ENCODE assay signal across 18 cellular contexts in the genomic region with DNA sequence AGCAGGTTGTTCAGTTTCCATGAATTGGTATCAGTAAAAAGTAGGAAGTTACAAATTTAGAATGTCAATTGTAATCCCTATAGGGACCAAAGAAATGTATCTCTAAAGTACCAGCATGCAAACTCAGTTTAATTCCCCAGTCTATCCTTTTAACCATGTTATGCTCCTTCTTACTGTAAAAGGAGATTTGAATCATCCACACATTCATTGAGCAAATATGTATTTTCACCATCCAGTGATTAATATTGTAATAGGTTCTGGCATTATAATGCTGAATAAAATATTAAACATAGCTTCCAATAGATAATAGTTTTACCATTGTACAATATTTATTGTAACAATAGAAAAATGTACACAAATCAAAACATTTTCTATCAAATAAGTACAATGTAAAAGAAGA.
A peak's percentile ranks its signal among the peaks of the same experiment; 100 is the strongest.
DNase-seq lines count a peak whose midpoint lies in the region; FAIRE-seq and TF ChIP-seq lines count a peak whose summit lies in the region.
"Had no signal": no experiment of that assay in that cellular context is flagged by ENCODE, and none has a peak within 500 bp of the region (broad histone marks: within the 10 kb centered on the region; RNA-seq: fewer than 3 reads in every experiment).

No MANE protein-coding gene starts in this region.

- TF ChIP-seq POLR2A in erythroblast (IDR thresholded peaks at IDR 0.05; ENCODE audit: low read length), result no peak

- no peaks in the 10 kb centered on the region for H4K20me1 ChIP-seq in fibroblast of lung (ENCODE audit: control insufficient read depth, extremely low read depth, insufficient read depth, low read length)

- H3K4me2 ChIP-seq in fibroblast of lung (ENCODE audit: extremely low read depth, insufficient read depth, low read length) (no peak overlapping the region), neuronal stem cell (ENCODE audit: insufficient read depth, low read length, poor library complexity, severe bottlenecking) (no peak overlapping the region)
- H3K4me2 ChIP-seq: GM23338 had no signal

- peak overlapping the region; percentile 41 for H2AFZ ChIP-seq in fibroblast of lung (ENCODE audit: low read length)
- no peak overlapping the region for H2AFZ ChIP-seq in neuronal stem cell (ENCODE audit: low read length)
- H2AFZ ChIP-seq: GM23338 had no signal

- FAIRE-seq in G401.6 (lab: Jason Lieb, UNC), result peak; percentile 28
- peak; percentile 20 for FAIRE-seq in RCC 7860 (lab: Jason Lieb, UNC)

- no peak overlapping the region for H2BK5ac ChIP-seq in neuronal stem cell (ENCODE audit: low read length)

- no peak overlapping the region for H2BK15ac ChIP-seq in neuronal stem cell (ENCODE audit: low read length)

- DNase-seq in RCC 7860 (ENCODE audit: low spot score) (no peak), fibroblast of lung (ENCODE audit: low read depth in 2 of 2) (peak; percentile 14 to 38), non-pigmented ciliary epithelial cell (ENCODE audit: low read depth) (peak; percentile 8), erythroblast (lab: John Stamatoyannopoulos, UW) (no peak), neuronal stem cell (ENCODE audit: low spot score) (no peak), AG08395 (ENCODE audit: low spot score) (no peak)
- DNase-seq: ACHN; CD4-positive, alpha-beta memory T cell; KBM-7; NCI-H1436; NCI-H2029; NCI-H2171; NCI-H446; NK-92 treated with Interleukin-12 subunit alpha and Interleukin-12 subunit beta, amount 100 ng/mL, for 24 hours; SJCRH30 had no signal

- no peak overlapping the region for H2AK5ac ChIP-seq in neuronal stem cell (ENCODE audit: low read depth, low read length)

- no peak overlapping the region for H2BK12ac ChIP-seq in neuronal stem cell (ENCODE audit: low read length)

- no peak overlapping the region for H3K23ac ChIP-seq in neuronal stem cell (ENCODE audit: low read depth, low read length, poor library complexity)

- no peaks in the 10 kb centered on the region for H3K79me2 ChIP-seq in fibroblast of lung (ENCODE audit: control insufficient read depth, insufficient read depth, low read length)

- H3K9ac ChIP-seq in fibroblast of lung (ENCODE audit: insufficient read depth, low read length) (no peak overlapping the region), neuronal stem cell (ENCODE audit: low read depth, low read length, poor library complexity) (no peak overlapping the region)

- no peak overlapping the region for H3K27ac ChIP-seq in fibroblast of lung (ENCODE audit: insufficient read depth, low read length)
- H3K27ac ChIP-seq in neuronal stem cell (replicated peaks; ENCODE audit: low read length), result no peak overlapping the region
- H3K27ac ChIP-seq: RWPE1, SJCRH30 had no signal

- H3K4me3 ChIP-seq in fibroblast of lung (replicated peaks in 1 of 4; ENCODE audit: control extremely low read depth in 1 of 4, insufficient read depth in 1 of 4, low read depth in 3 of 4, low read length in 4 of 4) (no peak overlapping the region), neuronal stem cell (ENCODE audit: low read length in 2 of 2) (no peak overlapping the region)
- H3K4me3 ChIP-seq: GM23338, SJCRH30 had no signal

- no peak overlapping the region for H3K4ac ChIP-seq in neuronal stem cell (ENCODE audit: low read length)

- TF ChIP-seq CTCF in fibroblast of lung (conservative IDR thresholded peaks at IDR 0.05 in 1 of 2, IDR thresholded peaks at IDR 0.05 in 1 of 2; ENCODE audit: low read depth in 1 of 2, low read length in 2 of 2), result no peak

- no peak overlapping the region for H4K91ac ChIP-seq in neuronal stem cell (ENCODE audit: low read depth, low read length, poor library complexity)

- no peaks in the 10 kb centered on the region for H3K79me1 ChIP-seq in neuronal stem cell (ENCODE audit: low read depth, low read length)

- H2BK120ac ChIP-seq in neuronal stem cell (ENCODE audit: low read depth, low read length), result no peak overlapping the region

- no peak overlapping the region for H3K18ac ChIP-seq in neuronal stem cell (ENCODE audit: low read length)

- no peaks in the 10 kb centered on the region for H3K27me3 ChIP-seq in fibroblast of lung (ENCODE audit: control insufficient read depth, insufficient read depth, low read length)
- no peaks in the 10 kb centered on the region for H3K27me3 ChIP-seq in neuronal stem cell (ENCODE audit: control insufficient read depth in 3 of 3, insufficient read depth in 3 of 3, low read depth in 1 of 3, low read length in 3 of 3)
- H3K27me3 ChIP-seq: SJCRH30 had no signal

- H3K14ac ChIP-seq in neuronal stem cell (ENCODE audit: low read length), result no peak overlapping the region

- H3K9me3 ChIP-seq in fibroblast of lung (ENCODE audit: control insufficient read depth, insufficient read depth, low read depth, low read length) (no peaks in the 10 kb centered on the region), neuronal stem cell (replicated peaks in 1 of 2; ENCODE audit: control insufficient read depth in 2 of 2, insufficient read depth in 1 of 2, low read depth in 1 of 2, low read length in 2 of 2) (peaks cover 0 to 13% of the 10 kb centered on the region in 2 donors)

- H3K4me1 ChIP-seq in fibroblast of lung (ENCODE audit: control insufficient read depth, extremely low read depth, insufficient read depth, low read length) (no peaks in the 10 kb centered on the region), neuronal stem cell (ENCODE audit: control insufficient read depth in 2 of 2, insufficient read depth in 1 of 2, low read depth in 1 of 2, low read length in 2 of 2) (no peaks in the 10 kb centered on the region)
- H3K4me1 ChIP-seq: SJCRH30 had no signal

- H4K8ac ChIP-seq in neuronal stem cell (ENCODE audit: low read depth, low read length), result no peak overlapping the region

- H3K36me3 ChIP-seq in fibroblast of lung (ENCODE audit: control insufficient read depth, insufficient read depth, low read length), result no peaks in the 10 kb centered on the region
- no peaks in the 10 kb centered on the region for H3K36me3 ChIP-seq in neuronal stem cell (replicated peaks in 1 of 2; ENCODE audit: control insufficient read depth in 2 of 2, insufficient read depth in 2 of 2, low read length in 2 of 2)
- H3K36me3 ChIP-seq: SJCRH30 had no signal

Comparison
In these comparisons a context has a peak if more than half of its experiments do, and no peak if none do; other contexts are left out.
1. DNase-seq: peak in fibroblast of lung (2 of 2) and non-pigmented ciliary epithelial cell (single experiment); none in RCC 7860 (single experiment), erythroblast (0 of 2), neuronal stem cell (single experiment) and AG08395 (single experiment).